26 cellular contexts compared by ENCODE assay signal in genomic region chrX:136163694-136164093, GRCh38. TPM values are rescaled to one million over a fixed set of nuclear protein-coding genes. Genes with fewer than 3 reads are reported as not detected.
DNase-seq lines count a peak whose midpoint lies in the region; ATAC-seq and TF ChIP-seq lines count a peak whose summit lies in the region.
"Had no signal": no experiment of that assay in that cellular context is flagged by ENCODE, and none has a peak within 500 bp of the region (broad histone marks: within the 10 kb centered on the region; RNA-seq: fewer than 3 reads in every experiment).

No MANE protein-coding gene starts in this region.

- TF ChIP-seq CTCF in heart left ventricle (IDR thresholded peaks at IDR 0.05) = no peak
- TF ChIP-seq CTCF in brain microvascular endothelial cell (IDR thresholded peaks at IDR 0.05; ENCODE audit: low read depth, low read length, missing control alignments) = no peak
- TF ChIP-seq CTCF in osteoblast (IDR thresholded peaks at IDR 0.05; ENCODE audit: extremely low read depth, low read depth, low read length) = no peak
- no peak for TF ChIP-seq CTCF in uterus (IDR thresholded peaks at IDR 0.05)

- H3K27ac ChIP-seq in heart left ventricle (peak overlapping the region in 9 of 12 donors; percentile 9 to 87 (median 60)), brain microvascular endothelial cell (peak overlapping the region; percentile 41), osteoblast (ENCODE audit: low read depth, low read length) (peak overlapping the region; percentile 84), uterus (peak overlapping the region; percentile 73 to 88), caudate nucleus (ENCODE audit: low read depth, low read length) (no peak overlapping the region)
- H3K27ac ChIP-seq: neutrophil had no signal

- no peak overlapping the region for H3K27ac Mint-ChIP-seq in stimulated activated memory B cell treated with anti-CD40 and anti-IgM and Interleukin-4, amounts not matched to agents 10 μg/mL and 1 μg/mL and 100 μg/mL, for 72 hours
- H3K27ac Mint-ChIP-seq: stimulated activated naive B cell treated with anti-CD40 and anti-IgM and Interleukin-4, amounts not matched to agents 10 μg/mL and 1 μg/mL and 100 μg/mL, for 72 hours had no signal

- no peaks in the 10 kb centered on the region for H3K27me3 Mint-ChIP-seq in stimulated activated memory B cell treated with anti-CD40 and anti-IgM and Interleukin-4, amounts not matched to agents 10 μg/mL and 1 μg/mL and 100 μg/mL, for 72 hours
- H3K27me3 Mint-ChIP-seq: stimulated activated naive B cell treated with anti-CD40 and anti-IgM and Interleukin-4, amounts not matched to agents 10 μg/mL and 1 μg/mL and 100 μg/mL, for 72 hours had no signal

- in situ Hi-C loops in brain microvascular endothelial cell (cut with HindIII; ENCODE audit: low pct_ligation_motif_present, low sequenced_read_pairs) = no loop called here

- peak overlapping the region in 1 of 12 donors; percentile 0 for H3K4me3 ChIP-seq in heart left ventricle
- no peak overlapping the region for H3K4me3 ChIP-seq in brain microvascular endothelial cell (ENCODE audit: low read depth, low read length)
- H3K4me3 ChIP-seq in osteoblast (ENCODE audit: insufficient read depth, low read length) = no peak overlapping the region
- no peak overlapping the region for H3K4me3 ChIP-seq in uterus
- H3K4me3 ChIP-seq: smooth muscle cell had no signal

- no peak for ATAC-seq in heart left ventricle
- no peak for ATAC-seq in Right ventricle myocardium inferior
- ATAC-seq in stimulated activated memory B cell treated with anti-CD40 and anti-IgM and Interleukin-4, amounts not matched to agents 10 μg/mL and 1 μg/mL and 100 μg/mL, for 72 hours = no peak
- ATAC-seq: left colon had no signal

- H3K79me2 ChIP-seq in osteoblast (ENCODE audit: insufficient read depth, low read length) = no peaks in the 10 kb centered on the region

- H3K4me3 Mint-ChIP-seq in stimulated activated memory B cell treated with anti-CD40 and anti-IgM and Interleukin-4, amounts not matched to agents 10 μg/mL and 1 μg/mL and 100 μg/mL, for 72 hours = no peak overlapping the region
- H3K4me3 Mint-ChIP-seq: stimulated activated naive B cell treated with anti-CD40 and anti-IgM and Interleukin-4, amounts not matched to agents 10 μg/mL and 1 μg/mL and 100 μg/mL, for 72 hours had no signal

- H3K36me3 Mint-ChIP-seq in stimulated activated memory B cell treated with anti-CD40 and anti-IgM and Interleukin-4, amounts not matched to agents 10 μg/mL and 1 μg/mL and 100 μg/mL, for 72 hours = no peaks in the 10 kb centered on the region
- H3K36me3 Mint-ChIP-seq: stimulated activated naive B cell treated with anti-CD40 and anti-IgM and Interleukin-4, amounts not matched to agents 10 μg/mL and 1 μg/mL and 100 μg/mL, for 72 hours had no signal

- H3K27me3 ChIP-seq in heart left ventricle (peaks cover 0 to 3% (median 0%) of the 10 kb centered on the region in 9 donors), brain microvascular endothelial cell (replicated peaks) (no peaks in the 10 kb centered on the region), osteoblast (ENCODE audit: insufficient read depth, low read length) (no peaks in the 10 kb centered on the region), uterus (no peaks in the 10 kb centered on the region)
- H3K27me3 ChIP-seq: neutrophil had no signal

- DNase-seq in heart left ventricle (no peak), Right ventricle myocardium inferior (ENCODE audit: missing footprints) (no peak), brain microvascular endothelial cell (no peak), osteoblast (ENCODE audit: insufficient read length, low spot score, missing footprints) (no peak), uterus (no peak), caudate nucleus (lab: John Stamatoyannopoulos, UW) (no peak)
- no peak for DNase-seq in activated CD4-positive, alpha-beta T cell treated with anti-CD3 and anti-CD28 coated beads, Interleukin-2, amount 50 U/mL, for 4 hours
- DNase-seq: activated CD8-positive, alpha-beta memory T cell treated with anti-CD3 and anti-CD28 coated beads for 24 hours; activated gamma-delta T cell treated with Interleukin-2 at 50 U/mL for 16 hours; activated T-cell treated with anti-CD3 and anti-CD28 coated beads, Interleukin-2, amount 50 U/mL, for 1 hour; amniotic stem cell; central memory CD4-positive, alpha-beta T cell; KBM-7; left colon; mesendoderm; NCI-H146; NCI-H2171; NCI-H524 treated with DMSO at 0.1 percent for 48 hours; NK-92 treated with Interleukin-12 subunit alpha and Interleukin-12 subunit beta, amount 100 ng/mL, for 24 hours; SIG-M5; stimulated activated CD4-positive, alpha-beta T cell treated with anti-CD3 and anti-CD28 coated beads, Interleukin-2, amount 100 ng/mL, for 48 hours; stimulated activated naive B cell treated with anti-CD40 and anti-IgM and Interleukin-4, amounts not matched to agents 10 μg/mL and 1 μg/mL and 100 μg/mL, for 72 hours; T-helper 1 cell had no signal

- H3K4me1 ChIP-seq in heart left ventricle = peaks cover 0 to 80% (median 12%) of the 10 kb centered on the region in 12 donors
- H3K4me1 ChIP-seq in osteoblast (ENCODE audit: insufficient read depth, low read length) = peaks cover 20% of the 10 kb centered on the region
- H3K4me1 ChIP-seq in uterus = no peaks in the 10 kb centered on the region

- H3K9me3 Mint-ChIP-seq in stimulated activated memory B cell treated with anti-CD40 and anti-IgM and Interleukin-4, amounts not matched to agents 10 μg/mL and 1 μg/mL and 100 μg/mL, for 72 hours = no peaks in the 10 kb centered on the region
- H3K9me3 Mint-ChIP-seq: stimulated activated naive B cell treated with anti-CD40 and anti-IgM and Interleukin-4, amounts not matched to agents 10 μg/mL and 1 μg/mL and 100 μg/mL, for 72 hours had no signal

- intact Hi-C loops in heart left ventricle (cut with DNase I) (loop anchor here (1.0 to 10.0 kb wide), 9 partner anchors 99 to 411 kb away; no protein-coding TSS in a partner anchor), Right ventricle myocardium inferior (cut with DNase I) (loop anchor here (2.0 to 10.0 kb wide), 3 partner anchors 37 to 331 kb away; partner anchors contain the start of gene HTATSF1), uterus (cut with DNase I; ENCODE audit: low total_unique reads) (no loop called here)

- peak overlapping the region; percentile 28 for H3K4me2 ChIP-seq in osteoblast (ENCODE audit: insufficient read depth, low read length)
- H3K4me2 ChIP-seq: smooth muscle cell had no signal

- 78 to 88% (median 82%) methylated on average over 1 of the region's 1 CpG for WGBS in heart left ventricle, 4 donors

- H3K36me3 ChIP-seq in heart left ventricle (no peaks in the 10 kb centered on the region), brain microvascular endothelial cell (replicated peaks) (no peaks in the 10 kb centered on the region), osteoblast (ENCODE audit: insufficient read depth, low read length) (no peaks in the 10 kb centered on the region), uterus (no peaks in the 10 kb centered on the region)
- H3K36me3 ChIP-seq: neutrophil had no signal

- H2AFZ ChIP-seq in osteoblast (ENCODE audit: low read length) = no peak overlapping the region

- H3K9me3 ChIP-seq in heart left ventricle (no peaks in the 10 kb centered on the region), osteoblast (ENCODE audit: low read depth, low read length) (no peaks in the 10 kb centered on the region), uterus (no peaks in the 10 kb centered on the region)
- H3K9me3 ChIP-seq: neutrophil had no signal

- no peaks in the 10 kb centered on the region for H3K4me1 Mint-ChIP-seq in stimulated activated memory B cell treated with anti-CD40 and anti-IgM and Interleukin-4, amounts not matched to agents 10 μg/mL and 1 μg/mL and 100 μg/mL, for 72 hours
- H3K4me1 Mint-ChIP-seq: stimulated activated naive B cell treated with anti-CD40 and anti-IgM and Interleukin-4, amounts not matched to agents 10 μg/mL and 1 μg/mL and 100 μg/mL, for 72 hours had no signal

- no peaks in the 10 kb centered on the region for H4K20me1 ChIP-seq in osteoblast (ENCODE audit: insufficient read depth, low read length)

- TF ChIP-seq POLR2A in heart left ventricle (IDR thresholded peaks at IDR 0.05) (no peak), uterus (IDR thresholded peaks at IDR 0.05) (no peak)

RNA-seq across cellular contexts. Expression of gene FHL1, which starts 16.4 kb away (rescaled TPM):
- total RNA-seq in heart left ventricle = 1,000 to 10,000 TPM; 1,446 to 4,800 (median 2,127) TPM
- 1,000 to 10,000 TPM; 1,119 to 4,064 TPM for polyA plus RNA-seq in heart left ventricle
- total RNA-seq in Right ventricle myocardium inferior = 1,876 TPM
- total RNA-seq in osteoblast = 51.8 and 68.7 TPM in 2 replicates
- total RNA-seq in uterus = 100 to 1,000 TPM; 279 to 745 (median 469) TPM
